8 cellular contexts compared by ENCODE assay signal in genomic region chr19:45440259-45440638, GRCh38. TPM values are rescaled to one million over a fixed set of nuclear protein-coding genes. Genes with fewer than 3 reads are reported as not detected.
A peak's percentile ranks its signal among the peaks of the same experiment; 100 is the strongest.
DNase-seq lines count a peak whose midpoint lies in the region; ATAC-seq and TF ChIP-seq lines count a peak whose summit lies in the region.

No MANE protein-coding gene starts in this region.

- H3K27ac ChIP-seq in heart left ventricle, result peak overlapping the region; percentile 54 to 98 (median 95)
- H3K27ac ChIP-seq in mammary epithelial cell (ENCODE audit: insufficient read depth, low read depth, low read length), result peak overlapping the region; percentile 61
- H3K27ac ChIP-seq in mesendoderm (ENCODE audit: low read depth, low read length), result no peak overlapping the region
- H3K27ac ChIP-seq in urinary bladder (ENCODE audit: low read depth), result peak overlapping the region; percentile 90

- peak overlapping the region; percentile 57 to 88 (median 69) for H3K4me3 ChIP-seq in heart left ventricle
- peak overlapping the region; percentile 55 to 58 (median 58) for H3K4me3 ChIP-seq in mammary epithelial cell (replicated peaks in 1 of 3; ENCODE audit: insufficient read depth in 1 of 3, low read depth in 2 of 3, low read length in 3 of 3)
- H3K4me3 ChIP-seq in mesendoderm (ENCODE audit: low read length), result no peak overlapping the region
- peak overlapping the region; percentile 55 for H3K4me3 ChIP-seq in urinary bladder (ENCODE audit: low read depth, low read length)

- H3K4me2 ChIP-seq in mammary epithelial cell (ENCODE audit: insufficient read depth, low read depth, low read length) (peak overlapping the region; percentile 80), mesendoderm (ENCODE audit: low read length) (no peak overlapping the region)

- H4K8ac ChIP-seq in mesendoderm (ENCODE audit: low read depth, low read length), result no peak overlapping the region

- intact Hi-C loops in heart left ventricle (cut with DNase I) (no loop called here), Right ventricle myocardium inferior (cut with DNase I) (no loop called here), mammary epithelial cell (cut with micrococcal nuclease) (no loop called here)

- H3K79me1 ChIP-seq in mesendoderm (ENCODE audit: low read length), result no peaks in the 10 kb centered on the region

- peak overlapping the region; percentile 77 for H3K56ac ChIP-seq in mesendoderm (ENCODE audit: low read length)

- H2BK15ac ChIP-seq in mesendoderm (replicated peaks; ENCODE audit: low read depth), result no peak overlapping the region

- H3K18ac ChIP-seq in mesendoderm (ENCODE audit: low read length), result no peak overlapping the region

- TF ChIP-seq CTCF in heart left ventricle (IDR thresholded peaks at IDR 0.05), result no peak
- no peak for TF ChIP-seq CTCF in mammary epithelial cell (conservative IDR thresholded peaks at IDR 0.05 in 1 of 2, IDR thresholded peaks at IDR 0.05 in 1 of 2; ENCODE audit: extremely low read depth in 1 of 2, insufficient read depth in 1 of 2, low read depth in 1 of 2, low read length in 2 of 2)

- CTCF ChIA-PET in mammary epithelial cell (lab: Charles Lee; ENCODE audit: low non-redundant PET), result interaction anchor here (1.0 to 1.3 kb wide), 5 partner anchors 27 to 252 kb away, joined by 3 to 35 read pairs (median 6); partner anchors contain the start of gene QPCTL

- in situ Hi-C loops in mammary epithelial cell (cut with MboI; ENCODE audit: low sequenced_read_pairs in 2 of 2), result loop anchor here in 1 of 2 donors (5.0 kb wide), 1 partner anchor 37 kb away; no protein-coding TSS in a partner anchor

- TF ChIP-seq POLR2A in heart left ventricle (IDR thresholded peaks at IDR 0.05), result no peak

- H3K36me3 ChIP-seq in heart left ventricle (no peaks in the 10 kb centered on the region), mammary epithelial cell (ENCODE audit: insufficient read depth, low read length) (no peaks in the 10 kb centered on the region), mesendoderm (ENCODE audit: control insufficient read depth, insufficient read depth, low read length) (no peaks in the 10 kb centered on the region), urinary bladder (ENCODE audit: insufficient read depth) (no peaks in the 10 kb centered on the region)

- peaks cover 0 to 44% (median 24%) of the 10 kb centered on the region in 12 donors for H3K4me1 ChIP-seq in heart left ventricle
- peaks cover 17% of the 10 kb centered on the region for H3K4me1 ChIP-seq in mammary epithelial cell (ENCODE audit: insufficient read depth, low read length)
- H3K4me1 ChIP-seq in mesendoderm (ENCODE audit: control insufficient read depth, low read depth, low read length), result peaks cover 5% of the 10 kb centered on the region
- no peaks in the 10 kb centered on the region for H3K4me1 ChIP-seq in urinary bladder (ENCODE audit: insufficient read depth)

- no peak overlapping the region for H3K23ac ChIP-seq in mesendoderm (ENCODE audit: low read length)

- H3K79me2 ChIP-seq in mammary epithelial cell (ENCODE audit: insufficient read depth, low read length) (no peaks in the 10 kb centered on the region), mesendoderm (ENCODE audit: control insufficient read depth, insufficient read depth, low read length) (no peaks in the 10 kb centered on the region)

- no peak overlapping the region for H3K4ac ChIP-seq in mesendoderm (ENCODE audit: low read depth, low read length)

- H3K27me3 ChIP-seq in heart left ventricle (no peaks in the 10 kb centered on the region), mammary epithelial cell (ENCODE audit: insufficient read depth, low read length) (no peaks in the 10 kb centered on the region), mesendoderm (ENCODE audit: insufficient read depth, low read length, poor library complexity) (no peaks in the 10 kb centered on the region)

- ATAC-seq in heart left ventricle, result no peak
- ATAC-seq in Right ventricle myocardium inferior, result no peak
- ATAC-seq in HG02973 (IDR thresholded peaks at IDR 0.05; ENCODE audit: unreplicated experiment), result no peak

- H3K9ac ChIP-seq in mammary epithelial cell (ENCODE audit: insufficient read depth, low read length) (peak overlapping the region; percentile 75), mesendoderm (ENCODE audit: low read length) (peak overlapping the region; percentile 46)

- 45 to 52% (median 51%) methylated on average over 9 of the region's 9 CpGs for WGBS in heart left ventricle, 4 donors
- WGBS in mammary epithelial cell (ENCODE audit: low coverage, missing lambda C conversion rate), result 66% methylated on average over 7 of the region's 9 CpGs
- WGBS in mesendoderm (ENCODE audit: extremely low coverage, insufficient coverage, low lambda C conversion rate), result no CpG with 5 or more reads among the region's 9 CpGs
- WGBS in urinary bladder, result 54% methylated on average over 9 of the region's 9 CpGs

- H2BK120ac ChIP-seq in mesendoderm (ENCODE audit: low read depth, low read length), result no peak overlapping the region

- no peaks in the 10 kb centered on the region for H4K20me1 ChIP-seq in mammary epithelial cell (ENCODE audit: insufficient read depth, low read length)

- dilution Hi-C loops in mammary epithelial cell (cut with HindIII; ENCODE audit: low sequenced_read_pairs), result loop anchor here (5.0 kb wide), 1 partner anchor 37 kb away; no protein-coding TSS in a partner anchor

- H3K9me3 ChIP-seq in heart left ventricle (no peaks in the 10 kb centered on the region), mammary epithelial cell (replicated peaks; ENCODE audit: insufficient read depth, low read length) (no peaks in the 10 kb centered on the region)

- no peak overlapping the region for H2BK5ac ChIP-seq in mesendoderm (ENCODE audit: low read length)

- no peak overlapping the region for H2AK5ac ChIP-seq in mesendoderm (ENCODE audit: low read length)

- peak overlapping the region; percentile 80 for H2AFZ ChIP-seq in mammary epithelial cell (ENCODE audit: low read depth, low read length)

- no peak overlapping the region for H4K5ac ChIP-seq in mesendoderm (ENCODE audit: low read length)

- DNase-seq in heart left ventricle (no peak), Right ventricle myocardium inferior (ENCODE audit: missing footprints) (no peak), mammary epithelial cell (no peak), mesendoderm (no peak), NCI-H1092 (lab: John Stamatoyannopoulos, UW) (no peak)
- DNase-seq in stimulated activated CD4-positive, alpha-beta T cell treated with anti-CD3 and anti-CD28 coated beads, Interleukin-1b, Interleukin-23, amount 100 ng/mL, for 48 hours, result no peak

- BruUV-seq in mammary epithelial cell (replicated peaks; lab: Mats Ljungman, UMichigan), result no TSS peak

RNA-seq across cellular contexts. Expression of gene ERCC1, which starts 16.5 kb away (rescaled TPM):
- total RNA-seq in heart left ventricle, result 100 to 1,000 TPM; 104 to 156 (median 121) TPM
- polyA plus RNA-seq in heart left ventricle, result 100 to 1,000 TPM; 120 to 294 TPM
- total RNA-seq in Right ventricle myocardium inferior, result 166 TPM
- 100 to 1,000 TPM in 1 of 2 donors, 10 to 100 TPM in 1; 81.9 to 316 TPM for total RNA-seq in mammary epithelial cell
- polyA plus RNA-seq in mammary epithelial cell, result 224 TPM
- 242 TPM for polyA minus RNA-seq in mammary epithelial cell
- polyA plus RNA-seq in mesendoderm (2013, experiment 1 of 2), result 41.5 TPM
- 39.9 TPM for polyA plus RNA-seq in mesendoderm (2013, experiment 2 of 2)
- total RNA-seq in urinary bladder, result 64.0 TPM
- 50.3 TPM for polyA plus RNA-seq in urinary bladder

RNA-seq across cellular contexts. Expression of gene FOSB, which starts 27.5 kb away (rescaled TPM):
- total RNA-seq in heart left ventricle (100 to 1,000 TPM in 1 of 9 donors, 10 to 100 TPM in 1, 1 to 10 TPM in 4, under 1 TPM in 3; 0.23 to 107 (median 1.1) TPM), Right ventricle myocardium inferior (0.32 TPM), mammary epithelial cell (10 to 100 TPM in 1 of 2 donors, 1 to 10 TPM in 1; 1.8 to 49.1 TPM), urinary bladder (10.4 TPM)
- polyA plus RNA-seq in heart left ventricle (1 to 10 TPM; 1.4 to 8.0 TPM), mammary epithelial cell (2.6 TPM), urinary bladder (128 TPM)
- 27.0 TPM for polyA minus RNA-seq in mammary epithelial cell
- polyA plus RNA-seq in mesendoderm (2013, experiment 1 of 2), result 0.29 TPM
- polyA plus RNA-seq in mesendoderm (2013, experiment 2 of 2), result 0.34 TPM

RNA-seq across cellular contexts. Expression of gene POLR1G, which starts 33.8 kb away (rescaled TPM):
- 10 to 100 TPM in 1 of 9 donors, 1 to 10 TPM in 8; 4.4 to 10.6 (median 6.9) TPM for total RNA-seq in heart left ventricle
- 1 to 10 TPM; 6.7 to 8.5 TPM for polyA plus RNA-seq in heart left ventricle
- total RNA-seq in Right ventricle myocardium inferior, result 8.5 TPM
- total RNA-seq in mammary epithelial cell, result 10 to 100 TPM; 11.7 to 16.9 TPM
- 15.0 TPM for polyA plus RNA-seq in mammary epithelial cell
- polyA minus RNA-seq in mammary epithelial cell, result 12.6 TPM
- 53.1 TPM for polyA plus RNA-seq in mesendoderm (2013, experiment 1 of 2)
- 52.0 TPM for polyA plus RNA-seq in mesendoderm (2013, experiment 2 of 2)
- 1.8 TPM for total RNA-seq in urinary bladder
- polyA plus RNA-seq in urinary bladder, result 5.0 TPM

RNA-seq across cellular contexts. Expression of gene PPP1R13L, which starts 35.4 kb away (rescaled TPM):
- total RNA-seq in heart left ventricle, result 100 to 1,000 TPM in 7 of 9 donors, 10 to 100 TPM in 2; 92.3 to 400 (median 139) TPM
- polyA plus RNA-seq in heart left ventricle, result 100 to 1,000 TPM; 102 to 174 TPM
- 182 TPM for total RNA-seq in Right ventricle myocardium inferior
- total RNA-seq in mammary epithelial cell, result 100 to 1,000 TPM in 1 of 2 donors, 10 to 100 TPM in 1; 75.8 to 254 TPM
- polyA plus RNA-seq in mammary epithelial cell, result 77.1 TPM
- 84.7 TPM for polyA minus RNA-seq in mammary epithelial cell
- 40.0 TPM for polyA plus RNA-seq in mesendoderm (2013, experiment 1 of 2)
- 39.1 TPM for polyA plus RNA-seq in mesendoderm (2013, experiment 2 of 2)
- 7.7 TPM for total RNA-seq in urinary bladder
- 28.1 TPM for polyA plus RNA-seq in urinary bladder

RNA-seq across cellular contexts. Expression of gene RTN2, which starts 56.6 kb away (rescaled TPM):
- total RNA-seq in heart left ventricle, result 10 to 100 TPM; 12.9 to 33.0 (median 26.9) TPM
- 10 to 100 TPM; 12.1 to 14.2 TPM for polyA plus RNA-seq in heart left ventricle
- 30.6 TPM for total RNA-seq in Right ventricle myocardium inferior
- total RNA-seq in mammary epithelial cell, result 10 to 100 TPM; 11.0 to 16.9 TPM
- polyA plus RNA-seq in mammary epithelial cell, result 11.5 TPM
- 11.9 TPM for polyA minus RNA-seq in mammary epithelial cell
- 17.1 TPM for polyA plus RNA-seq in mesendoderm (2013, experiment 1 of 2)
- 17.0 TPM for polyA plus RNA-seq in mesendoderm (2013, experiment 2 of 2)
- total RNA-seq in urinary bladder, result 6.0 TPM
- polyA plus RNA-seq in urinary bladder, result 34.9 TPM
